19 cellular contexts compared by ENCODE assay signal in genomic region chr12:58703911-58704310, GRCh38.
"Had no signal": no experiment of that assay in that cellular context is flagged by ENCODE, and none has a peak within 500 bp of the region (broad histone marks: within the 10 kb centered on the region; RNA-seq: fewer than 3 reads in every experiment).

No MANE protein-coding gene starts in this region.

- H3K27ac ChIP-seq: cardiac muscle cell, coronary artery, epithelial cell of prostate, hepatocyte, neural progenitor cell, pancreas, testis, upper lobe of right lung had no signal

- H2AFZ ChIP-seq: hepatocyte, neural progenitor cell had no signal

- ATAC-seq: activated T-cell treated with anti-CD3 and anti-CD28 coated beads, Interleukin-2, amount 50 U/mL, for 72 hours; pancreas; T-cell; upper lobe of right lung had no signal

- H3K27me3 ChIP-seq: cardiac muscle cell, hepatocyte, neural progenitor cell, pancreas, testis, upper lobe of right lung had no signal

- DNase-seq: activated CD4-positive, alpha-beta T cell treated with anti-CD3 and anti-CD28 coated beads for 1 hour; activated CD4-positive, alpha-beta T cell treated with anti-CD3 and anti-CD28 coated beads, Interleukin-2, amount 50 U/mL, for 48 hours; activated naive CD8-positive, alpha-beta T cell treated with anti-CD3 and anti-CD28 coated beads, Interleukin-2, amount 10 ng/mL, durations not matched to agents 7 days and 5 days; activated T-cell treated with anti-CD3 and anti-CD28 coated beads, Interleukin-2, amount 50 U/mL, for 72 hours; effector CD8-positive, alpha-beta T cell; mesendoderm; pancreas; retina; stimulated activated CD4-positive, alpha-beta T cell treated with anti-CD3 and anti-CD28 coated beads, Interleukin-15, amount 100 ng/mL, for 24 hours; stimulated activated CD4-positive, alpha-beta T cell treated with anti-CD3 and anti-CD28 coated beads, Interleukin-4, amount 100 ng/mL, for 24 hours; T-cell; T1000; testis; upper lobe of right lung had no signal

- H3K4me2 ChIP-seq: hepatocyte, neural progenitor cell had no signal

- H3K36me3 ChIP-seq: cardiac muscle cell, neural progenitor cell, pancreas, upper lobe of right lung had no signal

- H3K9ac ChIP-seq: neural progenitor cell had no signal

- H3K79me2 ChIP-seq: hepatocyte had no signal

- H3K9me3 ChIP-seq: pancreas, testis, upper lobe of right lung had no signal

- H3K4me3 ChIP-seq: cardiac muscle cell, coronary artery, hepatocyte, neural progenitor cell, pancreas, testis, upper lobe of right lung had no signal

- H3K4me1 ChIP-seq: neural progenitor cell, pancreas, testis, upper lobe of right lung had no signal
